Comparison of ENCODE assay signal across 14 cellular contexts in the genomic region with DNA sequence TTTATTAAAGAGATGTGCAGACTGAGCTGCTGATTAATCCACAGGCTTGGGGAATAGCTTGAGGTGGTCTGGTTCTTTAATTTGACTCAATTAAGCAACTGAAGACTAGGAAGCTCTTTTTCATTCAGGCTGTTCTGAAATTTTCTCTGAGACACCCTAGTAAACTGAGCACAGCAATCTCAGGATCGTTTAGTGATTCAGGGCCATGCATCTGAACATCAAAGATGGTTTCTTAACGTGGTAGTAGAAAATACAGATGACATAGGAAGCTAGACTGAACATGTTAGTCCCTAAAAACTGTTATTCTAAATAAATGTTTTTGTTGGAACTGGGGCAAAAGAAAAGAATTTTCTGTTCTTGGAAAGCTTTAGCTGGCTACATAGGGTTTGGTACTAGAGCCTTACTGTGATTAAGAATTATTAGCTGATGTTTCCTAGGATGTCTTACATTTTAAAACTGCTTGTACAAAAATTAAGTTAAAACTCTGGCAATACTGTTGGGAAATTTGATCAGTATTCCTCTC.
DNase-seq lines count a peak whose midpoint lies in the region; ATAC-seq and TF ChIP-seq lines count a peak whose summit lies in the region.
"Had no signal": no experiment of that assay in that cellular context is flagged by ENCODE, and none has a peak within 500 bp of the region (broad histone marks: within the 10 kb centered on the region; RNA-seq: fewer than 3 reads in every experiment).

No MANE protein-coding gene starts in this region.

- H3K4me1 ChIP-seq in sigmoid colon: peaks cover 0 to 62% (median 40%) of the 10 kb centered on the region in 4 donors
- peaks cover 0 to 20% (median 5%) of the 10 kb centered on the region in 4 donors for H3K4me1 ChIP-seq in transverse colon

- intact Hi-C loops in activated CD4-positive, alpha-beta memory T cell treated with anti-CD3 and anti-CD28 coated beads for 36 hours (cut with micrococcal nuclease): no loop called here
- intact Hi-C loops in sigmoid colon (cut with DNase I): no loop called here
- intact Hi-C loops in transverse colon (cut with DNase I; ENCODE audit: low total_unique reads): no loop called here

- in situ Hi-C loops in GM13976 (cut with MboI; ENCODE audit: low sequenced_read_pairs, unreplicated experiment): loop anchor here (10.0 kb wide), 1 partner anchor 105 kb away; the partner anchor contains the start of gene MYOF
- in situ Hi-C loops in transverse colon (cut with MboI; ENCODE audit: low pct_ligation_motif_present in 1 of 4, low pct_unique_long_range_greater_than_20kb in 1 of 4, low sequenced_read_pairs in 3 of 4): no loop called here

- CTCF ChIA-PET in activated CD4-positive, alpha-beta memory T cell treated with anti-CD3 and anti-CD28 coated beads for 36 hours (lab: Charles Lee): interaction anchor here (0.6 to 7.3 kb wide), 14 partner anchors 11 to 415 kb away, joined by 3 to 422 read pairs (median 4); partner anchors contain the start of gene MYOF

- H3K27me3 ChIP-seq in sigmoid colon (no peaks in the 10 kb centered on the region), transverse colon (no peaks in the 10 kb centered on the region)
- H3K27me3 ChIP-seq: spleen had no signal

- DNase-seq in HFFc6 (no peak), coronary artery (ENCODE audit: low spot score) (no peak), sigmoid colon (no peak), GM13976 (ENCODE audit: low spot score) (no peak), transverse colon (no peak), iPS-NIHi11 (ENCODE audit: low spot score) (no peak)
- peak; percentile 13 for DNase-seq in activated CD4-positive, alpha-beta memory T cell treated with anti-CD3 and anti-CD28 coated beads for 36 hours
- DNase-seq: activated gamma-delta T cell, caudate nucleus, DND-41, NCI-H82, spleen had no signal

- H3K9me3 Mint-ChIP-seq in HFFc6: no peaks in the 10 kb centered on the region
- H3K9me3 Mint-ChIP-seq in activated CD4-positive, alpha-beta memory T cell treated with anti-CD3 and anti-CD28 coated beads for 36 hours: no peaks in the 10 kb centered on the region

- peaks cover 85% of the 10 kb centered on the region for H3K36me3 Mint-ChIP-seq in HFFc6 (ENCODE audit: low read depth)
- peaks cover 23% of the 10 kb centered on the region for H3K36me3 Mint-ChIP-seq in activated CD4-positive, alpha-beta memory T cell treated with anti-CD3 and anti-CD28 coated beads for 36 hours

- 69 to 84% methylated on average over 2 of the region's 2 CpGs for WGBS in sigmoid colon, 2 donors
- WGBS in transverse colon (ENCODE audit: low coverage in 1 of 2), 2 donors: 37 to 69% methylated on average over 2 of the region's 2 CpGs

- H3K4me3 ChIP-seq in coronary artery (no peak overlapping the region), sigmoid colon (no peak overlapping the region), transverse colon (no peak overlapping the region)
- H3K4me3 ChIP-seq: spleen had no signal

- no peaks in the 10 kb centered on the region for H3K9me3 ChIP-seq in sigmoid colon
- no peaks in the 10 kb centered on the region for H3K9me3 ChIP-seq in transverse colon
- H3K9me3 ChIP-seq: spleen had no signal

- peaks cover 8% of the 10 kb centered on the region for H3K27me3 Mint-ChIP-seq in HFFc6 (ENCODE audit: insufficient read depth)
- H3K27me3 Mint-ChIP-seq in activated CD4-positive, alpha-beta memory T cell treated with anti-CD3 and anti-CD28 coated beads for 36 hours: no peaks in the 10 kb centered on the region

- no peak for TF ChIP-seq CTCF in HFFc6 (IDR thresholded peaks at IDR 0.05)
- no peak for TF ChIP-seq CTCF in coronary artery (IDR thresholded peaks at IDR 0.05)
- no peak for TF ChIP-seq CTCF in sigmoid colon (IDR thresholded peaks at IDR 0.05)
- TF ChIP-seq CTCF in GM13976 (IDR thresholded peaks at IDR 0.05; ENCODE audit: borderline replicate concordance, control extremely low read depth, extremely low read depth, insufficient read depth, missing control alignments): no peak
- no peak for TF ChIP-seq CTCF in transverse colon (IDR thresholded peaks at IDR 0.05)

- H3K27ac ChIP-seq in coronary artery (peak overlapping the region; percentile 63 to 79), sigmoid colon (peak overlapping the region; percentile 42 to 90 (median 84)), transverse colon (peak overlapping the region in 2 of 4 donors; percentile 0 to 40)
- H3K27ac ChIP-seq: C4-2B had no signal

- peak overlapping the region; percentile 77 for H3K4me3 Mint-ChIP-seq in HFFc6
- peak overlapping the region; percentile 25 for H3K4me3 Mint-ChIP-seq in activated CD4-positive, alpha-beta memory T cell treated with anti-CD3 and anti-CD28 coated beads for 36 hours

- POLR2A ChIA-PET in activated CD4-positive, alpha-beta memory T cell treated with anti-CD3 and anti-CD28 coated beads for 36 hours (lab: Charles Lee): interaction anchor here (1.2 to 5.8 kb wide), 8 partner anchors 31 to 116 kb away, joined by 5 to 59 read pairs (median 10); partner anchors contain the start of genes CEP55 and MYOF

- no peak for ATAC-seq in HG03354 (IDR thresholded peaks at IDR 0.05; ENCODE audit: poor library complexity, severe bottlenecking, unreplicated experiment)

- H3K27ac Mint-ChIP-seq in HFFc6: peak overlapping the region; percentile 97
- H3K27ac Mint-ChIP-seq in activated CD4-positive, alpha-beta memory T cell treated with anti-CD3 and anti-CD28 coated beads for 36 hours: peak overlapping the region; percentile 92

- TF ChIP-seq EP300 in sigmoid colon (IDR thresholded peaks at IDR 0.05) (no peak), transverse colon (IDR thresholded peaks at IDR 0.05; ENCODE audit: low read depth) (no peak)

- peaks cover 95% of the 10 kb centered on the region for H3K4me1 Mint-ChIP-seq in HFFc6 (ENCODE audit: low read depth)
- H3K4me1 Mint-ChIP-seq in activated CD4-positive, alpha-beta memory T cell treated with anti-CD3 and anti-CD28 coated beads for 36 hours (ENCODE audit: low read depth): peaks cover 41% of the 10 kb centered on the region

- H3K36me3 ChIP-seq in sigmoid colon: peaks cover 4 to 40% (median 22%) of the 10 kb centered on the region in 4 donors
- no peaks in the 10 kb centered on the region for H3K36me3 ChIP-seq in transverse colon

- no peak for TF ChIP-seq POLR2A in sigmoid colon (IDR thresholded peaks at IDR 0.05)
- TF ChIP-seq POLR2A in transverse colon (IDR thresholded peaks at IDR 0.05): no peak
